ENCODE assay signal across 29 cellular contexts in genomic region chr5:180238631-180239030, GRCh38. TPM values are rescaled to one million over a fixed set of nuclear protein-coding genes. Genes with fewer than 3 reads are reported as not detected.
A peak's percentile ranks its signal among the peaks of the same experiment; 100 is the strongest.
DNase-seq lines count a peak whose midpoint lies in the region; ATAC-seq, FAIRE-seq and TF ChIP-seq lines count a peak whose summit lies in the region.
"Had no signal": no experiment of that assay in that cellular context is flagged by ENCODE, and none has a peak within 500 bp of the region (broad histone marks: within the 10 kb centered on the region; RNA-seq: fewer than 3 reads in every experiment).

No MANE protein-coding gene starts in this region.

- H3K9me3 ChIP-seq in K562 (replicated peaks; ENCODE audit: control insufficient read depth, insufficient read depth, low read depth, low read length) (no peaks in the 10 kb centered on the region), thyroid gland (no peaks in the 10 kb centered on the region)
- H3K9me3 ChIP-seq: BE2C, BLaER1 had no signal

- H3K27ac ChIP-seq in K562 (ENCODE audit: extremely low read depth, low read depth, low read length) (no peak overlapping the region), thyroid gland (no peak overlapping the region)
- H3K27ac ChIP-seq: BLaER1 had no signal

- TF ChIP-seq EP300 in K562 (IDR thresholded peaks at IDR 0.05; ENCODE audit: low read length): no peak

- H3K36me3 ChIP-seq in K562 (ENCODE audit: control insufficient read depth, insufficient read depth, low read length) (peaks cover 68% of the 10 kb centered on the region; the same call in 2 of the 3 replicates), thyroid gland (peaks cover 34 to 42% of the 10 kb centered on the region in 2 donors)

- H3K4me3 ChIP-seq in K562: no peak overlapping the region
- H3K4me3 ChIP-seq in thyroid gland (replicated peaks in 1 of 3): no peak overlapping the region
- H3K4me3 ChIP-seq: BLaER1, GM12878 had no signal

- H3K4me1 ChIP-seq in K562 (replicated peaks in 1 of 2; ENCODE audit: control insufficient read depth in 2 of 2, insufficient read depth in 2 of 2, low read length in 2 of 2) (no peaks in the 10 kb centered on the region), thyroid gland (no peaks in the 10 kb centered on the region)
- H3K4me1 ChIP-seq: BE2C, BLaER1 had no signal

- H3K4me1 Mint-ChIP-seq in activated T-helper 17 cell treated with anti-CD3 and anti-CD28 coated beads, Interleukin-2, amount 50 U/mL, for 72 hours: no peaks in the 10 kb centered on the region
- H3K4me1 Mint-ChIP-seq: CD14-positive monocyte; CD4-positive, alpha-beta memory T cell; CD4-positive, CD25-positive, alpha-beta regulatory T cell; CD8-positive, alpha-beta memory T cell had no signal

- no peaks in the 10 kb centered on the region for H3K79me2 ChIP-seq in K562 (ENCODE audit: control insufficient read depth, insufficient read depth, low read length)

- H3K27me3 Mint-ChIP-seq in activated T-helper 17 cell treated with anti-CD3 and anti-CD28 coated beads, Interleukin-2, amount 50 U/mL, for 72 hours: no peaks in the 10 kb centered on the region
- H3K27me3 Mint-ChIP-seq: CD4-positive, alpha-beta memory T cell; CD4-positive, CD25-positive, alpha-beta regulatory T cell; CD8-positive, alpha-beta memory T cell had no signal

- TF ChIP-seq CTCF in K562 (IDR thresholded peaks at IDR 0.05 in 2 of 3, conservative IDR thresholded peaks at IDR 0.05 in 1 of 3; ENCODE audit: insufficient read depth in 2 of 3, low read depth in 1 of 3, low read length in 3 of 3): no peak
- TF ChIP-seq CTCF in thyroid gland (IDR thresholded peaks at IDR 0.05): no peak

- H3K9me3 Mint-ChIP-seq in activated T-helper 17 cell treated with anti-CD3 and anti-CD28 coated beads, Interleukin-2, amount 50 U/mL, for 72 hours: peaks cover 8% of the 10 kb centered on the region

- H3K4me3 Mint-ChIP-seq in activated T-helper 17 cell treated with anti-CD3 and anti-CD28 coated beads, Interleukin-2, amount 50 U/mL, for 72 hours: no peak overlapping the region
- H3K4me3 Mint-ChIP-seq: CD14-positive monocyte; CD4-positive, alpha-beta memory T cell; CD4-positive, CD25-positive, alpha-beta regulatory T cell; CD8-positive, alpha-beta memory T cell had no signal

- WGBS in K562 (ENCODE audit: insufficient coverage, low coverage, missing lambda C conversion rate): 95% methylated on average over 2 of the region's 2 CpGs
- 74 to 81% methylated on average over 2 of the region's 2 CpGs for WGBS in thyroid gland, 2 donors

- H3K27ac Mint-ChIP-seq in activated T-helper 17 cell treated with anti-CD3 and anti-CD28 coated beads, Interleukin-2, amount 50 U/mL, for 72 hours: no peak overlapping the region
- H3K27ac Mint-ChIP-seq: CD14-positive monocyte; CD4-positive, alpha-beta memory T cell; CD4-positive, CD25-positive, alpha-beta regulatory T cell; CD8-positive, alpha-beta memory T cell had no signal

- in situ Hi-C loops in K562 (cut with MboI): no loop called here

- no peak overlapping the region for H2AFZ ChIP-seq in K562 (ENCODE audit: low read depth, low read length)

- no peak overlapping the region for H3K9ac ChIP-seq in K562 (ENCODE audit: insufficient read depth in 1 of 2, low read depth in 2 of 2, low read length in 2 of 2)
- H3K9ac ChIP-seq: BLaER1 had no signal

- no peaks in the 10 kb centered on the region for H3K27me3 ChIP-seq in K562 (ENCODE audit: control insufficient read depth in 2 of 2, insufficient read depth in 2 of 2, low read length in 2 of 2)
- no peaks in the 10 kb centered on the region for H3K27me3 ChIP-seq in thyroid gland
- H3K27me3 ChIP-seq: BE2C, BLaER1 had no signal

- DNase-seq in K562 (ENCODE audit: extremely low read depth in 1 of 4, low spot score in 3 of 4): no peak
- DNase-seq in kidney tubule cell (ENCODE audit: low spot score): peak; percentile 23
- peak; percentile 51 to 59 for DNase-seq in thyroid gland
- no peak for DNase-seq in activated CD4-positive, CD25-positive, alpha-beta regulatory T cell (lab: John Stamatoyannopoulos, UW)
- DNase-seq: 8988T; ACHN; BE2C; C1 segment of cervical spinal cord; CD4-positive, alpha-beta memory T cell; CD4-positive, CD25-positive, alpha-beta regulatory T cell; CD8-positive, alpha-beta memory T cell; COR-L47; DMS 273 treated with DMSO at 0.1 percent for 48 hours; DMS153; DMS53; DMS79; DND-41; EL; GDM1 had no signal

- peaks cover 100% of the 10 kb centered on the region for H3K36me3 Mint-ChIP-seq in activated T-helper 17 cell treated with anti-CD3 and anti-CD28 coated beads, Interleukin-2, amount 50 U/mL, for 72 hours (ENCODE audit: low read depth)

- POLR2A ChIA-PET in K562 (lab: Yijun Ruan, JAX): no interaction called here

- no peak for TF ChIP-seq RAD21 in K562 (CRISPR knock-in tag; conservative IDR thresholded peaks at IDR 0.05 in 1 of 2, IDR thresholded peaks at IDR 0.05 in 1 of 2)

- no peak overlapping the region for H3K4me2 ChIP-seq in K562 (ENCODE audit: insufficient read depth, low read length)
- H3K4me2 ChIP-seq: BLaER1 had no signal

- intact Hi-C loops in K562 (cut with micrococcal nuclease) (no loop called here), thyroid gland (cut with DNase I) (no loop called here)

- TF ChIP-seq POLR2A in K562 (conservative IDR thresholded peaks at IDR 0.05): no peak
- TF ChIP-seq POLR2A in thyroid gland (IDR thresholded peaks at IDR 0.05): no peak

- H4K20me1 ChIP-seq in K562 (replicated peaks; ENCODE audit: control insufficient read depth, insufficient read depth, low read length): no peaks in the 10 kb centered on the region
- H4K20me1 ChIP-seq: BLaER1 had no signal

- ATAC-seq in K562: no peak
- ATAC-seq in activated T-helper 17 cell treated with anti-CD3 and anti-CD28 coated beads, Interleukin-2, amount 50 U/mL, for 72 hours (replicated peaks): no peak
- ATAC-seq: GM12878 had no signal

- peak; percentile 23 for FAIRE-seq in K562 (lab: Jason Lieb, UNC)
- FAIRE-seq: A204.1, GM12878, GM12892, GM19239 had no signal

- H3K9me1 ChIP-seq in K562 (ENCODE audit: control insufficient read depth, insufficient read depth, low read length): no peaks in the 10 kb centered on the region

- CTCF ChIA-PET in K562 (lab: Yijun Ruan, JAX; ENCODE audit: low intra/inter-chr PET ratio): no interaction called here

- no TSS peak for BruUV-seq in K562 (replicated peaks; lab: Mats Ljungman, UMichigan)

TF ChIP-seq in K562, 482 proteins besides CTCF, POLR2A, EP300 and RAD21 (continues in another document):
- TF ChIP-seq MEIS2 (IDR thresholded peaks at IDR 0.05; ENCODE audit: partially characterized antibody) (no peak), TRIM28 (IDR thresholded peaks at IDR 0.05) (no peak)

RNA-seq across cellular contexts. Expression of gene RASGEF1C, which starts 29.6 kb away (rescaled TPM):
- total RNA-seq in K562 (2011; cell fraction: chromatin; rRNA removed; ENCODE audit: low replicate concordance): 0.18 and 0.81 TPM in 2 replicates
- total RNA-seq in K562 (2011; cell fraction: nucleolus; rRNA removed): 0.79 and 0.83 TPM in 2 replicates
- 0.73 TPM in 1 of 2 replicates, not detected in the other for total RNA-seq in K562 (2011; cell fraction: nucleoplasm; rRNA removed)
- total RNA-seq in K562 (2014; rRNA removed) (1.1 TPM in 1 of 2 replicates, not detected in the other), K562 (2014; rRNA removed; fragmentation: Illumina TruSeq; extraction: Trizol) (not detected in 2 replicates), K562 (2015; rRNA removed; fragmentation: Illumina TruSeq; extraction: Trizol) (0.11 TPM in 1 of 2 replicates, not detected in the other), K562 (2021) (0.31 and 0.35 TPM in 2 replicates), thyroid gland (1 to 10 TPM in 3 of 4 donors, under 1 TPM in 1; 0.58 to 4.0 (median 2.1) TPM)
- polyA plus RNA-seq in K562 (2011; rRNA removed) (0.16 TPM in 1 of 2 replicates, not detected in the other), K562 (2014; fragmentation: Illumina TruSeq; extraction: Trizol) (0.04 and 0.30 TPM in 2 replicates), K562 (2014; fragmentation: Nextera tagmentation; extraction: Ambion mirVana) (not detected), K562 (2014; rRNA removed) (0.21 and 0.47 TPM in 2 replicates)
- polyA plus RNA-seq in K562 (2011; cell fraction: cytosol; rRNA removed): 0.16 and 0.42 TPM in 2 replicates
- 0.29 and 1.0 TPM in 2 replicates for polyA plus RNA-seq in K562 (2011; cell fraction: nucleus; rRNA removed)
- polyA plus RNA-seq in K562 (2012): 0.13 and 0.40 TPM in 2 replicates
- 0.27 TPM in 1 of 2 replicates, not detected in the other for polyA minus RNA-seq in K562 (2011; rRNA and poly(A)+ RNA removed)
- polyA minus RNA-seq in K562 (2011; cell fraction: cytosol; rRNA and poly(A)+ RNA removed): not detected in 2 replicates
- polyA minus RNA-seq in K562 (2011; cell fraction: nucleus; rRNA and poly(A)+ RNA removed): 0.22 and 0.27 TPM in 2 replicates
- total RNA-seq in activated T-helper 17 cell treated with anti-CD3 and anti-CD28 coated beads, Interleukin-2, amount 50 U/mL, for 72 hours: not detected
- total RNA-seq: A673; CD4-positive, alpha-beta memory T cell; CD4-positive, CD25-positive, alpha-beta regulatory T cell; CD8-positive, alpha-beta memory T cell; G401; GM12878 had no signal
- polyA plus RNA-seq: AG04450; CD14-positive monocyte; CD4-positive, alpha-beta memory T cell; CD4-positive, CD25-positive, alpha-beta regulatory T cell; CD8-positive, alpha-beta memory T cell; GM12878 had no signal

RNA-seq across cellular contexts. Expression of gene MAPK9, which starts 53.3 kb away (rescaled TPM):
- 33.0 and 61.0 TPM in 2 replicates for total RNA-seq in K562 (2011; cell fraction: chromatin; rRNA removed; ENCODE audit: low replicate concordance)
- 15.0 and 19.6 TPM in 2 replicates for total RNA-seq in K562 (2011; cell fraction: nucleolus; rRNA removed)
- total RNA-seq in K562 (2011; cell fraction: nucleoplasm; rRNA removed): 40.2 and 63.3 TPM in 2 replicates
- total RNA-seq in K562 (2014; rRNA removed): 23.3 and 24.7 TPM in 2 replicates
- 32.3 and 33.8 TPM in 2 replicates for total RNA-seq in K562 (2014; rRNA removed; fragmentation: Illumina TruSeq; extraction: Trizol)
- total RNA-seq in K562 (2015; rRNA removed; fragmentation: Illumina TruSeq; extraction: Trizol): 27.2 and 29.9 TPM in 2 replicates
- total RNA-seq in K562 (2021): 37.1 and 38.0 TPM in 2 replicates
- polyA plus RNA-seq in K562 (2011; rRNA removed): 45.9 and 58.0 TPM in 2 replicates
- polyA plus RNA-seq in K562 (2011; cell fraction: cytosol; rRNA removed): 26.1 and 31.1 TPM in 2 replicates
- 25.6 and 26.5 TPM in 2 replicates for polyA plus RNA-seq in K562 (2011; cell fraction: nucleus; rRNA removed)
- 23.2 and 27.4 TPM in 2 replicates for polyA plus RNA-seq in K562 (2012)
- polyA plus RNA-seq in K562 (2014; fragmentation: Illumina TruSeq; extraction: Trizol): 32.3 and 43.1 TPM in 2 replicates
- polyA plus RNA-seq in K562 (2014; fragmentation: Nextera tagmentation; extraction: Ambion mirVana): 1 to 10 TPM; 4.8 to 6.5 TPM
- 27.4 and 31.5 TPM in 2 replicates for polyA plus RNA-seq in K562 (2014; rRNA removed)
- polyA minus RNA-seq in K562 (2011; rRNA and poly(A)+ RNA removed): 57.2 and 64.3 TPM in 2 replicates
- polyA minus RNA-seq in K562 (2011; cell fraction: cytosol; rRNA and poly(A)+ RNA removed): 22.5 and 24.7 TPM in 2 replicates
- polyA minus RNA-seq in K562 (2011; cell fraction: nucleus; rRNA and poly(A)+ RNA removed): 17.5 and 23.8 TPM in 2 replicates
- 10 to 100 TPM; 48.1 to 70.0 (median 54.2) TPM for total RNA-seq in thyroid gland
- total RNA-seq in activated T-helper 17 cell treated with anti-CD3 and anti-CD28 coated beads, Interleukin-2, amount 50 U/mL, for 72 hours: 10 to 100 TPM; 24.6 to 41.3 TPM

Comparison
In these comparisons a context has a peak if more than half of its experiments do, and no peak if none do; other contexts are left out.
1. DNase-seq: peak in kidney tubule cell (single experiment) and thyroid gland (2 of 2); none in K562 (0 of 4) and activated CD4-positive, CD25-positive, alpha-beta regulatory T cell (0 of 4).